ENCODE assay signal across 2 cellular contexts in genomic region chr17:2062571-2063183, GRCh38.
A peak's percentile ranks its signal among the peaks of the same experiment; 100 is the strongest.
TF ChIP-seq lines count a peak whose summit lies in the region.

No MANE protein-coding gene starts in this region.

TF ChIP-seq in Ishikawa, 13 proteins besides CTCF, POLR2A, EP300 and RAD21:
- TF ChIP-seq FOXM1 (IDR thresholded peaks at IDR 0.05; ENCODE audit: borderline replicate concordance, low read depth) (peak; percentile 61; the same call in 1 of the 2 replicates), USF1 (IDR thresholded peaks at IDR 0.05) (no peak), CEBPB (IDR thresholded peaks at IDR 0.05) (no peak), REST (IDR thresholded peaks at IDR 0.05; ENCODE audit: low read depth) (no peak), ZBTB7A (IDR thresholded peaks at IDR 0.05; ENCODE audit: low read depth) (peak; percentile 97), CREB1 (IDR thresholded peaks at IDR 0.05; ENCODE audit: low read depth) (no peak), NFIC (IDR thresholded peaks at IDR 0.05) (peak; percentile 89), TAF1 (IDR thresholded peaks at IDR 0.05; ENCODE audit: low read depth) (no peak), EGR1 (IDR thresholded peaks at IDR 0.05) (peak; percentile 99), TEAD4 (IDR thresholded peaks at IDR 0.05) (peak; percentile 81), YY1 (IDR thresholded peaks at IDR 0.05; ENCODE audit: low read depth) (0 out of 2 replicates have a peak, but pooled peaks have one; percentile 11), TCF12 (IDR thresholded peaks at IDR 0.05; ENCODE audit: low read depth) (peak; percentile 91)
- TF ChIP-seq, protein P1, sequence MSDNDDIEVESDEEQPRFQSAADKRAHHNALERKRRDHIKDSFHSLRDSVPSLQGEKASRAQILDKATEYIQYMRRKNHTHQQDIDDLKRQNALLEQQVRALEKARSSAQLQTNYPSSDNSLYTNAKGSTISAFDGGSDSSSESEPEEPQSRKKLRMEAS (IDR thresholded peaks at IDR 0.05), result no peak; the same call in 1 of the 2 replicates
TF ChIP-seq in Ishikawa: peak in this region for 7.

TF ChIP-seq in endothelial cell of umbilical vein, 7 proteins besides CTCF, POLR2A, EP300 and RAD21 (continued from another document):
- TF ChIP-seq EZH2 (IDR thresholded peaks at IDR 0.05; ENCODE audit: borderline replicate concordance, low read depth, low read length, severe bottlenecking) (no peak), FOS (IDR thresholded peaks at IDR 0.05; ENCODE audit: borderline replicate concordance, insufficient read depth, low read length) (no peak), GATA2 (IDR thresholded peaks at IDR 0.05; ENCODE audit: insufficient read depth, insufficient read length, low read depth, low read length) (no peak), MYC (IDR thresholded peaks at IDR 0.05; ENCODE audit: low read depth, low read length) (no peak), JUN (IDR thresholded peaks at IDR 0.05; ENCODE audit: borderline replicate concordance, insufficient read depth, insufficient read length, low read depth) (no peak)
- TF ChIP-seq, protein P1 (IDR thresholded peaks at IDR 0.05; ENCODE audit: insufficient read depth, insufficient read length), result no peak
